In genomic region chr1:236608930-236609726, GRCh38 we compare ENCODE assay signal across 1 cellular context.
TF ChIP-seq lines count a peak whose summit lies in the region.

No MANE protein-coding gene starts in this region.

TF ChIP-seq in WTC11, 78 proteins besides CTCF, POLR2A, EP300 and RAD21 (continued from another document):
- TF ChIP-seq, protein P1, sequence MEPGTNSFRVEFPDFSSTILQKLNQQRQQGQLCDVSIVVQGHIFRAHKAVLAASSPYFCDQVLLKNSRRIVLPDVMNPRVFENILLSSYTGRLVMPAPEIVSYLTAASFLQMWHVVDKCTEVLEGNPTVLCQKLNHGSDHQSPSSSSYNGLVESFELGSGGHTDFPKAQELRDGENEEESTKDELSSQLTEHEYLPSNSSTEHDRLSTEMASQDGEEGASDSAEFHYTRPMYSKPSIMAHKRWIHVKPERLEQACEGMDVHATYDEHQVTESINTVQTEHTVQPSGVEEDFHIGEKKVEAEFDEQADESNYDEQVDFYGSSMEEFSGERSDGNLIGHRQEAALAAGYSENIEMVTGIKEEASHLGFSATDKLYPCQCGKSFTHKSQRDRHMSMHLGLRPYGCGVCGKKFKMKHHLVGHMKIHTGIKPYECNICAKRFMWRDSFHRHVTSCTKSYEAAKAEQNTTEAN (CRISPR knock-in tag; IDR thresholded peaks at IDR 0.05): no peak
- no peak for TF ChIP-seq ATF1 (CRISPR knock-in tag; IDR thresholded peaks at IDR 0.05)
- TF ChIP-seq SP1 (CRISPR knock-in tag; conservative IDR thresholded peaks at IDR 0.05): no peak
- TF ChIP-seq ZBTB21 (CRISPR knock-in tag; IDR thresholded peaks at IDR 0.05; ENCODE audit: borderline replicate concordance): no peak
- TF ChIP-seq, protein P2, sequence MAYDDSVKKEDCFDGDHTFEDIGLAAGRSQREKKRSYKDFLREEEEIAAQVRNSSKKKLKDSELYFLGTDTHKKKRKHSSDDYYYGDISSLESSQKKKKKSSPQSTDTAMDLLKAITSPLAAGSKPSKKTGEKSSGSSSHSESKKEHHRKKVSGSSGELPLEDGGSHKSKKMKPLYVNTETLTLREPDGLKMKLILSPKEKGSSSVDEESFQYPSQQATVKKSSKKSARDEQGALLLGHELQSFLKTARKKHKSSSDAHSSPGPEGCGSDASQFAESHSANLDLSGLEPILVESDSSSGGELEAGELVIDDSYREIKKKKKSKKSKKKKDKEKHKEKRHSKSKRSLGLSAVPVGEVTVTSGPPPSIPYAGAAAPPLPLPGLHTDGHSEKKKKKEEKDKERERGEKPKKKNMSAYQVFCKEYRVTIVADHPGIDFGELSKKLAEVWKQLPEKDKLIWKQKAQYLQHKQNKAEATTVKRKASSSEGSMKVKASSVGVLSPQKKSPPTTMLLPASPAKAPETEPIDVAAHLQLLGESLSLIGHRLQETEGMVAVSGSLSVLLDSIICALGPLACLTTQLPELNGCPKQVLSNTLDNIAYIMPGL (CRISPR knock-in tag; IDR thresholded peaks at IDR 0.05): no peak
- no peak for TF ChIP-seq KAT7 (CRISPR knock-in tag; IDR thresholded peaks at IDR 0.05; ENCODE audit: borderline replicate concordance)
